Comparison of ENCODE assay signal across 8 cellular contexts in genomic region chr1:92029241-92029922, GRCh38. TPM values are rescaled to one million over a fixed set of nuclear protein-coding genes. Genes with fewer than 3 reads are reported as not detected.
DNase-seq lines count a peak whose midpoint lies in the region; ATAC-seq and TF ChIP-seq lines count a peak whose summit lies in the region.

No MANE protein-coding gene starts in this region.

- 40 to 44% methylated on average over 31 of the region's 31 CpGs for WGBS in sigmoid colon, 2 donors
- 42 to 61% methylated on average over 22 to 30 of the region's 31 CpGs for WGBS in lower leg skin, 2 donors

- no peak for TF ChIP-seq CTCF in HCT116 (IDR thresholded peaks at IDR 0.05 in 2 of 3, conservative IDR thresholded peaks at IDR 0.05 in 1 of 3; ENCODE audit: borderline replicate concordance in 1 of 3, insufficient read depth in 1 of 3, low read depth in 2 of 3, low read length in 2 of 3)
- no peak for TF ChIP-seq CTCF in fibroblast of lung (conservative IDR thresholded peaks at IDR 0.05 in 1 of 2, IDR thresholded peaks at IDR 0.05 in 1 of 2; ENCODE audit: low read depth in 1 of 2, low read length in 2 of 2)
- no peak for TF ChIP-seq CTCF in sigmoid colon (IDR thresholded peaks at IDR 0.05)
- TF ChIP-seq CTCF in lower leg skin (IDR thresholded peaks at IDR 0.05) = no peak

- H3K36me3 ChIP-seq in HCT116 (ENCODE audit: control insufficient read depth in 1 of 2, insufficient read depth in 2 of 2, low read length in 2 of 2) (no peaks in the 10 kb centered on the region), fibroblast of lung (ENCODE audit: control insufficient read depth, insufficient read depth, low read length) (no peaks in the 10 kb centered on the region), sigmoid colon (no peaks in the 10 kb centered on the region)

- H3K27me3 ChIP-seq in HCT116 (ENCODE audit: insufficient read depth, low read length) (no peaks in the 10 kb centered on the region), fibroblast of lung (ENCODE audit: control insufficient read depth, insufficient read depth, low read length) (no peaks in the 10 kb centered on the region), sigmoid colon (peaks cover 0 to 11% (median 0%) of the 10 kb centered on the region in 3 donors)

- TF ChIP-seq POLR2A in HCT116 (IDR thresholded peaks at IDR 0.05; ENCODE audit: borderline replicate concordance, extremely low read depth, insufficient read depth, insufficient read length) (no peak), sigmoid colon (IDR thresholded peaks at IDR 0.05) (no peak), lower leg skin (IDR thresholded peaks at IDR 0.05) (no peak)

- no peak for TF ChIP-seq EP300 in sigmoid colon (IDR thresholded peaks at IDR 0.05)

- H3K27ac ChIP-seq in HCT116 (ENCODE audit: low read depth, low read length) (peak overlapping the region; percentile 53; the same call in 1 of the 2 replicates), fibroblast of lung (ENCODE audit: insufficient read depth, low read length) (no peak overlapping the region), sigmoid colon (no peak overlapping the region)

- H3K79me2 ChIP-seq in HCT116 (ENCODE audit: insufficient read depth, low read length) (no peaks in the 10 kb centered on the region), fibroblast of lung (ENCODE audit: control insufficient read depth, insufficient read depth, low read length) (no peaks in the 10 kb centered on the region)

- DNase-seq in HCT116 (ENCODE audit: low read depth, low spot score) (no peak), SK-N-DZ (ENCODE audit: low spot score) (peak; percentile 2), fibroblast of lung (ENCODE audit: low read depth in 2 of 2) (no peak), sigmoid colon (no peak), NCI-H446 (lab: John Stamatoyannopoulos, UW) (no peak), lower leg skin (ENCODE audit: low spot score in 2 of 2) (no peak)

- H2AFZ ChIP-seq in HCT116 (ENCODE audit: low read depth, low read length, poor library complexity, severe bottlenecking) (peak overlapping the region; percentile 81), fibroblast of lung (ENCODE audit: low read length) (peak overlapping the region; percentile 88)

- no peak for TF ChIP-seq RAD21 in HCT116 (IDR thresholded peaks at IDR 0.05; ENCODE audit: low read depth)

- peaks cover 10 to 22% of the 10 kb centered on the region in 2 experiments for H3K4me1 ChIP-seq in HCT116 (ENCODE audit: control insufficient read depth in 1 of 2, insufficient read depth in 2 of 2, low read length in 2 of 2)
- no peaks in the 10 kb centered on the region for H3K4me1 ChIP-seq in fibroblast of lung (ENCODE audit: control insufficient read depth, extremely low read depth, insufficient read depth, low read length)
- H3K4me1 ChIP-seq in sigmoid colon = peaks cover 0 to 9% (median 5%) of the 10 kb centered on the region in 4 donors

- H3K9me3 ChIP-seq in HCT116 (ENCODE audit: control insufficient read depth in 1 of 2, insufficient read depth in 1 of 2, low read depth in 1 of 2, low read length in 2 of 2) (no peaks in the 10 kb centered on the region), fibroblast of lung (ENCODE audit: control insufficient read depth, insufficient read depth, low read depth, low read length) (no peaks in the 10 kb centered on the region), sigmoid colon (no peaks in the 10 kb centered on the region)

- peak overlapping the region; percentile 69 for H3K9ac ChIP-seq in HCT116 (ENCODE audit: low read length)
- peak overlapping the region; percentile 58 for H3K9ac ChIP-seq in fibroblast of lung (ENCODE audit: insufficient read depth, low read length)

- TSS peak; percentile 63 for BruUV-seq in HCT116 (replicated peaks; lab: Mats Ljungman, UMichigan)

- intact Hi-C loops in HCT116 (cut with micrococcal nuclease) = no loop called here
- intact Hi-C loops in sigmoid colon (cut with DNase I) = no loop called here
- intact Hi-C loops in lower leg skin (cut with DNase I; ENCODE audit: low total_unique reads) = no loop called here

- CTCF ChIA-PET in HCT116 (lab: Charles Lee) = no interaction called here

- no peaks in the 10 kb centered on the region for H3K9me2 ChIP-seq in HCT116 (ENCODE audit: insufficient read depth)

- H3K4me2 ChIP-seq in HCT116 (ENCODE audit: low read length) (peak overlapping the region; percentile 96), fibroblast of lung (ENCODE audit: extremely low read depth, insufficient read depth, low read length) (peak overlapping the region; percentile 82)

- peak overlapping the region; percentile 58 to 78 for H3K4me3 ChIP-seq in HCT116 (replicated peaks in 1 of 2; ENCODE audit: low read depth in 1 of 2, low read length in 2 of 2)
- peak overlapping the region in 3 of 4 experiments; percentile 54 to 60 (median 57) for H3K4me3 ChIP-seq in fibroblast of lung (replicated peaks in 1 of 4; ENCODE audit: control extremely low read depth in 1 of 4, insufficient read depth in 1 of 4, low read depth in 3 of 4, low read length in 4 of 4)
- peak overlapping the region; percentile 43 to 60 (median 54) for H3K4me3 ChIP-seq in sigmoid colon
- H3K4me3 ChIP-seq in lower leg skin (ENCODE audit: low read depth, poor library complexity, severe bottlenecking) = no peak overlapping the region

- no peak for ATAC-seq in HCT116
- no peak for ATAC-seq in HG02981 (IDR thresholded peaks at IDR 0.05; ENCODE audit: unreplicated experiment)
- ATAC-seq in GM18870 (IDR thresholded peaks at IDR 0.05; ENCODE audit: unreplicated experiment) = no peak

- H4K20me1 ChIP-seq in HCT116 (ENCODE audit: insufficient read depth) (no peaks in the 10 kb centered on the region), fibroblast of lung (ENCODE audit: control insufficient read depth, extremely low read depth, insufficient read depth, low read length) (no peaks in the 10 kb centered on the region)

- POLR2A ChIA-PET in HCT116 (lab: Charles Lee) = no interaction called here

- RAD21 ChIA-PET in HCT116 (lab: Charles Lee; ENCODE audit: low non-redundant PET in 1 of 2, low total read pairs in 2 of 2, uncharacterized antibody in 2 of 2, unreplicated experiment in 2 of 2) = no interaction called here

TF ChIP-seq in HCT116, 20 proteins besides CTCF, POLR2A, EP300 and RAD21:
- TF ChIP-seq ZFX (IDR thresholded peaks at IDR 0.05) (no peak), YY1 (IDR thresholded peaks at IDR 0.05; ENCODE audit: extremely low read depth, insufficient replicate concordance, low read depth, low read length) (no peak), EZH2 (IDR thresholded peaks at IDR 0.05) (no peak), TCF7L2 (IDR thresholded peaks at IDR 0.05; ENCODE audit: borderline replicate concordance, extremely low read depth, insufficient read depth, insufficient read length) (no peak), EZH2phosphoT487 (IDR thresholded peaks at IDR 0.05; ENCODE audit: borderline replicate concordance) (no peak), SRF (IDR thresholded peaks at IDR 0.05; ENCODE audit: low read depth) (no peak), POLR2AphosphoS5 (IDR thresholded peaks at IDR 0.05; ENCODE audit: low read depth, low read length) (no peak), EGR1 (IDR thresholded peaks at IDR 0.05; ENCODE audit: low read depth) (no peak), CBX3 (IDR thresholded peaks at IDR 0.05; ENCODE audit: low read depth) (no peak)

RNA-seq across cellular contexts. Expression of gene EPHX4, which starts 0.4 kb away (rescaled TPM):
- total RNA-seq in HCT116 (2021; ENCODE audit: unreplicated experiment) = 2.6 TPM
- polyA plus RNA-seq in HCT116 (2012) = 1.4 and 2.6 TPM in 2 replicates
- polyA plus RNA-seq in SK-N-DZ (2014; cell fraction: cytosol; rRNA removed) = 1.3 and 1.5 TPM in 2 replicates
- 1.9 TPM in 1 of 2 replicates, not detected in the other for polyA plus RNA-seq in SK-N-DZ (2014; cell fraction: nucleus; rRNA removed)
- 0.26 and 0.33 TPM in 2 replicates for total RNA-seq in fibroblast of lung
- 0.54 and 1.5 TPM in 2 replicates for polyA plus RNA-seq in fibroblast of lung
- 0.60 and 1.0 TPM in 2 replicates for polyA plus RNA-seq in fibroblast of lung (2012)
- polyA minus RNA-seq in fibroblast of lung (ENCODE audit: low replicate concordance) = not detected in 2 replicates
- total RNA-seq in sigmoid colon = 1 to 10 TPM in 2 of 4 donors, under 1 TPM in 2; 0.55 to 1.9 (median 0.86) TPM
- polyA plus RNA-seq in sigmoid colon = 1 to 10 TPM in 1 of 3 donors, under 1 TPM in 1, not detected in 1; 0.38 to 1.2 TPM
- 1 to 10 TPM in 3 of 4 donors, under 1 TPM in 1; 0.17 to 3.4 (median 1.5) TPM for total RNA-seq in lower leg skin

RNA-seq across cellular contexts. Expression of gene SETSIP, which starts 45.8 kb away (rescaled TPM):
- total RNA-seq in HCT116 (2021; ENCODE audit: unreplicated experiment) (0.27 TPM), fibroblast of lung (0.17 and 0.26 TPM in 2 replicates), sigmoid colon (not detected), lower leg skin (not detected)
- polyA plus RNA-seq in HCT116 (2012) = 0.14 TPM in 1 of 2 replicates, not detected in the other
- polyA plus RNA-seq in SK-N-DZ (2014; cell fraction: cytosol; rRNA removed) = not detected in 2 replicates
- not detected in 2 replicates for polyA plus RNA-seq in SK-N-DZ (2014; cell fraction: nucleus; rRNA removed)
- polyA plus RNA-seq in fibroblast of lung (0.11 and 0.12 TPM in 2 replicates), sigmoid colon (under 1 TPM in 1 of 3 donors, not detected in 2; 0.10 TPM)
- 0.49 TPM in 1 of 2 replicates, not detected in the other for polyA plus RNA-seq in fibroblast of lung (2012)
- not detected in 2 replicates for polyA minus RNA-seq in fibroblast of lung (ENCODE audit: low replicate concordance)

RNA-seq across cellular contexts. Expression of gene BTBD8, which starts 50.8 kb away (rescaled TPM):
- total RNA-seq in HCT116 (2021; ENCODE audit: unreplicated experiment) = 2.8 TPM
- 0.60 and 1.1 TPM in 2 replicates for polyA plus RNA-seq in HCT116 (2012)
- 1.2 and 1.5 TPM in 2 replicates for polyA plus RNA-seq in SK-N-DZ (2014; cell fraction: cytosol; rRNA removed)
- polyA plus RNA-seq in SK-N-DZ (2014; cell fraction: nucleus; rRNA removed) = 2.3 and 4.9 TPM in 2 replicates
- total RNA-seq in fibroblast of lung = 10.6 and 10.8 TPM in 2 replicates
- 1.7 and 2.2 TPM in 2 replicates for polyA plus RNA-seq in fibroblast of lung
- 1.1 and 1.4 TPM in 2 replicates for polyA plus RNA-seq in fibroblast of lung (2012)
- polyA minus RNA-seq in fibroblast of lung (ENCODE audit: low replicate concordance) = not detected in 2 replicates
- total RNA-seq in sigmoid colon = 1 to 10 TPM; 4.9 to 8.3 (median 7.9) TPM
- polyA plus RNA-seq in sigmoid colon = 1 to 10 TPM in 2 of 3 donors, under 1 TPM in 1; 0.99 to 1.4 (median 1.2) TPM
- 1 to 10 TPM; 1.3 to 5.0 (median 2.8) TPM for total RNA-seq in lower leg skin
